8 cellular contexts compared by ENCODE assay signal in genomic region chr3:39180546-39181346, GRCh38. TPM values are rescaled to one million over a fixed set of nuclear protein-coding genes. Genes with fewer than 3 reads are reported as not detected.
DNase-seq lines count a peak whose midpoint lies in the region; ATAC-seq lines count a peak whose summit lies in the region.

No MANE protein-coding gene starts in this region.

- H3K27me3 ChIP-seq in layer of hippocampus (ENCODE audit: control insufficient read depth, insufficient read depth, low read length): no peaks in the 10 kb centered on the region

- H3K27ac ChIP-seq in layer of hippocampus (ENCODE audit: low read depth, low read length): peak overlapping the region; percentile 72

- in situ Hi-C loops in ACHN (cut with HindIII; ENCODE audit: low pct_ligation_motif_present, low pct_unique_long_range_greater_than_20kb, low sequenced_read_pairs): no loop called here

- ATAC-seq in GM18907 (IDR thresholded peaks at IDR 0.05; ENCODE audit: unreplicated experiment) (peak; percentile 89), HG03139 (IDR thresholded peaks at IDR 0.05; ENCODE audit: unreplicated experiment) (peak; percentile 87)

- DNase-seq in ACHN: peak; percentile 77
- peak; percentile 84 for DNase-seq in NCI-H345 (lab: John Stamatoyannopoulos, UW)
- DNase-seq in activated CD4-positive, alpha-beta T cell treated with anti-CD3 and anti-CD28 coated beads for 24 hours (ENCODE audit: low read depth in 2 of 2): peak; percentile 72 to 83
- peak; percentile 76 for DNase-seq in cerebellum (ENCODE audit: low spot score)
- peak; percentile 72 to 76 for DNase-seq in stimulated activated CD4-positive, alpha-beta T cell treated with anti-CD3 and anti-CD28 coated beads, Interleukin-1b, Interleukin-23, amount 100 ng/mL, for 1 hour (ENCODE audit: low read depth in 2 of 2)

RNA-seq across cellular contexts. Expression of gene XIRP1, which starts 11.6 kb away (rescaled TPM):
- total RNA-seq in cerebellum: not detected

RNA-seq across cellular contexts. Expression of gene CSRNP1, which starts 27.4 kb away (rescaled TPM):
- 5.4 TPM for total RNA-seq in cerebellum

Comparison
In these comparisons a context has a peak if more than half of its experiments do, and no peak if none do; other contexts are left out.
1. Peak in every context shown above with its lines: DNase-seq, ATAC-seq and H3K27ac ChIP-seq.